ENCODE assay signal across 8 cellular contexts in genomic region chr17:82238562-82239201, GRCh38. TPM values are rescaled to one million over a fixed set of nuclear protein-coding genes. Genes with fewer than 3 reads are reported as not detected.
A peak's percentile ranks its signal among the peaks of the same experiment; 100 is the strongest.
DNase-seq lines count a peak whose midpoint lies in the region; FAIRE-seq and TF ChIP-seq lines count a peak whose summit lies in the region.

No MANE protein-coding gene starts in this region.

- H3K14ac ChIP-seq in neuronal stem cell (ENCODE audit: low read length) = peak overlapping the region; percentile 21

- no peak overlapping the region for H3K18ac ChIP-seq in neuronal stem cell (ENCODE audit: low read length)

- H3K79me1 ChIP-seq in neuronal stem cell (ENCODE audit: low read depth, low read length) = peaks cover 16% of the 10 kb centered on the region

- H3K9me3 ChIP-seq in endothelial cell of umbilical vein (replicated peaks; ENCODE audit: control insufficient read depth, insufficient read depth, low read length) = no peaks in the 10 kb centered on the region
- no peaks in the 10 kb centered on the region for H3K9me3 ChIP-seq in neuronal stem cell (replicated peaks in 1 of 2; ENCODE audit: control insufficient read depth in 2 of 2, insufficient read depth in 1 of 2, low read depth in 1 of 2, low read length in 2 of 2)
- no peaks in the 10 kb centered on the region for H3K9me3 ChIP-seq in transverse colon

- TF ChIP-seq POLR2A in endothelial cell of umbilical vein (IDR thresholded peaks at IDR 0.05; ENCODE audit: low read depth, low read length) = no peak
- TF ChIP-seq POLR2A in transverse colon (IDR thresholded peaks at IDR 0.05) = peak; percentile 38

- no peak overlapping the region for H3K27ac ChIP-seq in endothelial cell of umbilical vein (ENCODE audit: insufficient read depth, low read depth, low read length)
- H3K27ac ChIP-seq in neuronal stem cell (replicated peaks; ENCODE audit: low read length) = no peak overlapping the region
- peak overlapping the region; percentile 71 to 85 (median 76) for H3K27ac ChIP-seq in transverse colon

- CTCF ChIA-PET in endothelial cell of umbilical vein (lab: Charles Lee) = interaction anchor here (1.1 to 4.9 kb wide), 3 partner anchors 9 to 208 kb away, joined by 4 to 24 read pairs (median 10); partner anchors contain the start of genes RAC3 and SLC16A3

- no peak overlapping the region for H2BK120ac ChIP-seq in neuronal stem cell (ENCODE audit: low read depth, low read length)

- H3K4me3 Mint-ChIP-seq in glutamatergic neuron (ENCODE audit: unreplicated experiment) = no peak overlapping the region

- peak overlapping the region; percentile 43 for H4K8ac ChIP-seq in neuronal stem cell (ENCODE audit: low read depth, low read length)

- peak; percentile 28 for DNase-seq in COLO829 (ENCODE audit: low spot score)
- peak; percentile 51 for DNase-seq in NCI-H1436 treated with DMSO at 0.1 percent for 48 hours (lab: John Stamatoyannopoulos, UW)
- DNase-seq in activated CD8-positive, alpha-beta memory T cell treated with anti-CD3 and anti-CD28 coated beads, Interleukin-2, amount 50 U/mL, for 24 hours (ENCODE audit: extremely low read depth) = peak; percentile 42
- no peak for DNase-seq in endothelial cell of umbilical vein (ENCODE audit: low read depth, low spot score)
- DNase-seq in neuronal stem cell (ENCODE audit: low spot score) = no peak
- peak; percentile 91 for DNase-seq in transverse colon
- no peak for DNase-seq in islet precursor cell
- no peak for DNase-seq in glutamatergic neuron

- intact Hi-C loops in endothelial cell of umbilical vein (cut with micrococcal nuclease) (loop anchor here (10.0 kb wide), 1 partner anchor 204 kb away; the partner anchor contains the start of genes DCXR and RAC3), transverse colon (cut with DNase I; ENCODE audit: low total_unique reads) (loop anchor here (5.0 kb wide), 1 partner anchor 84 kb away; no protein-coding TSS in a partner anchor)

- H3K4me1 ChIP-seq in endothelial cell of umbilical vein (ENCODE audit: control insufficient read depth, extremely low read depth, insufficient read depth, low read length) (peaks cover 24% of the 10 kb centered on the region), neuronal stem cell (ENCODE audit: control insufficient read depth in 2 of 2, insufficient read depth in 1 of 2, low read depth in 1 of 2, low read length in 2 of 2) (peaks cover 3 to 7% of the 10 kb centered on the region in 2 donors), transverse colon (peaks cover 61 to 94% (median 68%) of the 10 kb centered on the region in 4 donors)

- H2AFZ ChIP-seq in endothelial cell of umbilical vein (ENCODE audit: low read depth, low read length) (no peak overlapping the region), neuronal stem cell (ENCODE audit: low read length) (no peak overlapping the region)

- H3K4ac ChIP-seq in neuronal stem cell (ENCODE audit: low read length) = no peak overlapping the region

- peaks cover 8% of the 10 kb centered on the region for H3K9me3 Mint-ChIP-seq in glutamatergic neuron (ENCODE audit: unreplicated experiment)

- H4K91ac ChIP-seq in neuronal stem cell (ENCODE audit: low read depth, low read length, poor library complexity) = no peak overlapping the region

- H3K9me1 ChIP-seq in endothelial cell of umbilical vein (replicated peaks; ENCODE audit: control insufficient read depth, extremely low read depth, insufficient read depth, low read length) = no peaks in the 10 kb centered on the region

- no peak overlapping the region for H2BK15ac ChIP-seq in neuronal stem cell (ENCODE audit: low read length)

- no peak overlapping the region for H3K4me3 ChIP-seq in endothelial cell of umbilical vein (replicated peaks in 1 of 3; ENCODE audit: insufficient read depth in 1 of 3, low read depth in 1 of 3, low read length in 3 of 3)
- H3K4me3 ChIP-seq in neuronal stem cell (ENCODE audit: low read length in 2 of 2) = no peak overlapping the region
- peak overlapping the region in 1 of 4 donors; percentile 21 for H3K4me3 ChIP-seq in transverse colon

- no peak overlapping the region for H2BK12ac ChIP-seq in neuronal stem cell (ENCODE audit: low read length)

- peaks cover 9% of the 10 kb centered on the region for H3K27me3 Mint-ChIP-seq in glutamatergic neuron (ENCODE audit: unreplicated experiment)

- H3K23ac ChIP-seq in neuronal stem cell (ENCODE audit: low read depth, low read length, poor library complexity) = peak overlapping the region; percentile 98

- FAIRE-seq in endothelial cell of umbilical vein (lab: Jason Lieb, UNC) = no peak

- dilution Hi-C loops in endothelial cell of umbilical vein (cut with MboI; ENCODE audit: extremely low pct_ligation_motif_present, low sequenced_read_pairs) = no loop called here

- no peak for TF ChIP-seq CTCF in endothelial cell of umbilical vein (IDR thresholded peaks at IDR 0.05; ENCODE audit: extremely low read depth in 1 of 2, insufficient read depth in 1 of 2, low read depth in 1 of 2, low read length in 2 of 2)
- TF ChIP-seq CTCF in transverse colon (IDR thresholded peaks at IDR 0.05) = no peak
- no peak for TF ChIP-seq CTCF in glutamatergic neuron (IDR thresholded peaks at IDR 0.05; ENCODE audit: partially characterized antibody, unreplicated experiment)

- no peak overlapping the region for H3K4me2 ChIP-seq in endothelial cell of umbilical vein (ENCODE audit: insufficient read depth, low read length)
- H3K4me2 ChIP-seq in neuronal stem cell (ENCODE audit: insufficient read depth, low read length, poor library complexity, severe bottlenecking) = no peak overlapping the region

- peaks cover 10% of the 10 kb centered on the region for H3K4me1 Mint-ChIP-seq in glutamatergic neuron (ENCODE audit: low read depth, unreplicated experiment)

- no CpG with 5 or more reads among the region's 33 CpGs for WGBS in neuronal stem cell (ENCODE audit: extremely low coverage in 2 of 2, insufficient read length in 2 of 2, insufficient replicate concordance in 1 of 2), 2 donors
- WGBS in transverse colon (ENCODE audit: low coverage in 1 of 2), 2 donors = 19% methylated on average over 32 of the region's 33 CpGs; no CpG with 5 or more reads in 1 of the 2 donors

- TSS peak; percentile 32 for BruUV-seq in endothelial cell of umbilical vein (replicated peaks; lab: Mats Ljungman, UMichigan)

- no peaks in the 10 kb centered on the region for H3K36me3 Mint-ChIP-seq in glutamatergic neuron (ENCODE audit: unreplicated experiment)

- H3K79me2 ChIP-seq in endothelial cell of umbilical vein (ENCODE audit: control insufficient read depth, insufficient read depth, low read length) = peaks cover 38% of the 10 kb centered on the region

- no peak overlapping the region for H3K27ac Mint-ChIP-seq in glutamatergic neuron (ENCODE audit: unreplicated experiment)

- H3K27me3 ChIP-seq in endothelial cell of umbilical vein (ENCODE audit: control insufficient read depth in 2 of 2, insufficient read depth in 2 of 2, low read length in 2 of 2) (no peaks in the 10 kb centered on the region), neuronal stem cell (ENCODE audit: control insufficient read depth in 3 of 3, insufficient read depth in 3 of 3, low read depth in 1 of 3, low read length in 3 of 3) (no peaks in the 10 kb centered on the region), transverse colon (no peaks in the 10 kb centered on the region)

- peaks cover 0 to 31% of the 10 kb centered on the region in 2 experiments for H3K36me3 ChIP-seq in endothelial cell of umbilical vein (ENCODE audit: control insufficient read depth in 2 of 2, extremely low read depth in 1 of 2, insufficient read depth in 2 of 2, low read length in 2 of 2)
- H3K36me3 ChIP-seq in neuronal stem cell (replicated peaks in 1 of 2; ENCODE audit: control insufficient read depth in 2 of 2, insufficient read depth in 2 of 2, low read length in 2 of 2) = peaks cover 25 to 54% of the 10 kb centered on the region in 2 donors
- peaks cover 0 to 6% (median 0%) of the 10 kb centered on the region in 4 donors for H3K36me3 ChIP-seq in transverse colon

- TF ChIP-seq EP300 in transverse colon (IDR thresholded peaks at IDR 0.05; ENCODE audit: low read depth) = no peak

- H2AK5ac ChIP-seq in neuronal stem cell (ENCODE audit: low read depth, low read length) = no peak overlapping the region

- H4K20me1 ChIP-seq in endothelial cell of umbilical vein (replicated peaks; ENCODE audit: control insufficient read depth, extremely low read depth, insufficient read depth, low read length) = no peaks in the 10 kb centered on the region

- in situ Hi-C loops in transverse colon (cut with MboI; ENCODE audit: low pct_ligation_motif_present in 1 of 4, low pct_unique_long_range_greater_than_20kb in 1 of 4, low sequenced_read_pairs in 3 of 4) = no loop called here

- H2BK5ac ChIP-seq in neuronal stem cell (ENCODE audit: low read length) = no peak overlapping the region

- POLR2A ChIA-PET in endothelial cell of umbilical vein (lab: Charles Lee) = no interaction called here

- H3K9ac ChIP-seq in endothelial cell of umbilical vein (replicated peaks; ENCODE audit: extremely low read depth, insufficient read depth, low read length) (no peak overlapping the region), neuronal stem cell (ENCODE audit: low read depth, low read length, poor library complexity) (peak overlapping the region; percentile 21)

RNA-seq across cellular contexts. Expression of gene SLC16A3, which starts 9.8 kb away (rescaled TPM):
- total RNA-seq in endothelial cell of umbilical vein (171 and 229 TPM in 2 replicates), transverse colon (100 to 1,000 TPM in 1 of 4 donors, 10 to 100 TPM in 3; 11.5 to 105 (median 48.9) TPM), glutamatergic neuron (ENCODE audit: unreplicated experiment) (15.6 TPM)
- 95.9 and 140 TPM in 2 replicates for polyA plus RNA-seq in endothelial cell of umbilical vein
- 52.1 and 69.8 TPM in 2 replicates for polyA plus RNA-seq in endothelial cell of umbilical vein (2011; cell fraction: cytosol; rRNA removed)
- 40.9 and 41.0 TPM in 2 replicates for polyA plus RNA-seq in endothelial cell of umbilical vein (2011; cell fraction: nucleus; rRNA removed)
- polyA plus RNA-seq in endothelial cell of umbilical vein (2012) = 119 and 153 TPM in 2 replicates
- polyA minus RNA-seq in endothelial cell of umbilical vein = 98.9 and 118 TPM in 2 replicates
- 158 TPM for polyA minus RNA-seq in endothelial cell of umbilical vein (2011; cell fraction: cytosol; rRNA and poly(A)+ RNA removed)
- polyA minus RNA-seq in endothelial cell of umbilical vein (2011; cell fraction: nucleus; rRNA and poly(A)+ RNA removed) = 31.0 and 31.5 TPM in 2 replicates
- polyA plus RNA-seq in neuronal stem cell (2013, experiment 1 of 2) = 3.5 TPM
- polyA plus RNA-seq in neuronal stem cell (2013, experiment 2 of 2) = 3.2 TPM

RNA-seq across cellular contexts. Expression of gene CCDC57, which starts 26.0 kb away (rescaled TPM):
- total RNA-seq in endothelial cell of umbilical vein (31.6 and 40.9 TPM in 2 replicates), transverse colon (10 to 100 TPM; 23.5 to 87.5 (median 48.3) TPM), glutamatergic neuron (ENCODE audit: unreplicated experiment) (40.7 TPM)
- polyA plus RNA-seq in endothelial cell of umbilical vein = 18.6 and 19.7 TPM in 2 replicates
- polyA plus RNA-seq in endothelial cell of umbilical vein (2011; cell fraction: cytosol; rRNA removed) = 3.9 and 6.4 TPM in 2 replicates
- 167 and 183 TPM in 2 replicates for polyA plus RNA-seq in endothelial cell of umbilical vein (2011; cell fraction: nucleus; rRNA removed)
- polyA plus RNA-seq in endothelial cell of umbilical vein (2012) = 9.3 and 11.4 TPM in 2 replicates
- polyA minus RNA-seq in endothelial cell of umbilical vein = 15.8 and 16.5 TPM in 2 replicates
- 16.3 TPM for polyA minus RNA-seq in endothelial cell of umbilical vein (2011; cell fraction: cytosol; rRNA and poly(A)+ RNA removed)
- polyA minus RNA-seq in endothelial cell of umbilical vein (2011; cell fraction: nucleus; rRNA and poly(A)+ RNA removed) = 31.4 and 37.9 TPM in 2 replicates
- polyA plus RNA-seq in neuronal stem cell (2013, experiment 1 of 2) = 26.0 TPM
- polyA plus RNA-seq in neuronal stem cell (2013, experiment 2 of 2) = 24.0 TPM

RNA-seq across cellular contexts. Expression of gene CSNK1D, which starts 34.8 kb away (rescaled TPM):
- total RNA-seq in endothelial cell of umbilical vein (143 and 155 TPM in 2 replicates), transverse colon (100 to 1,000 TPM in 2 of 4 donors, 10 to 100 TPM in 2; 86.0 to 230 (median 148) TPM), glutamatergic neuron (ENCODE audit: unreplicated experiment) (211 TPM)
- polyA plus RNA-seq in endothelial cell of umbilical vein = 123 and 127 TPM in 2 replicates
- polyA plus RNA-seq in endothelial cell of umbilical vein (2011; cell fraction: cytosol; rRNA removed) = 137 and 147 TPM in 2 replicates
- 510 and 541 TPM in 2 replicates for polyA plus RNA-seq in endothelial cell of umbilical vein (2011; cell fraction: nucleus; rRNA removed)
- polyA plus RNA-seq in endothelial cell of umbilical vein (2012) = 147 and 161 TPM in 2 replicates
- polyA minus RNA-seq in endothelial cell of umbilical vein = 108 and 121 TPM in 2 replicates
- 34.4 TPM for polyA minus RNA-seq in endothelial cell of umbilical vein (2011; cell fraction: cytosol; rRNA and poly(A)+ RNA removed)
- 96.1 and 97.5 TPM in 2 replicates for polyA minus RNA-seq in endothelial cell of umbilical vein (2011; cell fraction: nucleus; rRNA and poly(A)+ RNA removed)
- polyA plus RNA-seq in neuronal stem cell (2013, experiment 1 of 2) = 70.3 TPM
- 72.1 TPM for polyA plus RNA-seq in neuronal stem cell (2013, experiment 2 of 2)

Comparison
In these comparisons a context has a peak if more than half of its experiments do, and no peak if none do; other contexts are left out.
1. DNase-seq: peak in COLO829 (single experiment), NCI-H1436 treated with DMSO at 0.1 percent for 48 hours (single experiment), activated CD8-positive, alpha-beta memory T cell treated with anti-CD3 and anti-CD28 coated beads, Interleukin-2, amount 50 U/mL, for 24 hours (single experiment) and transverse colon (single experiment); none in endothelial cell of umbilical vein (single experiment), neuronal stem cell (single experiment), islet precursor cell (single experiment) and glutamatergic neuron (single experiment).
2. H3K27ac ChIP-seq: peak in transverse colon (4 of 4); none in endothelial cell of umbilical vein (single experiment) and neuronal stem cell (single experiment).